12 cellular contexts compared by ENCODE assay signal in genomic region chr10:4678023-4678950, GRCh38.
DNase-seq lines count a peak whose midpoint lies in the region; ATAC-seq and TF ChIP-seq lines count a peak whose summit lies in the region.
"Had no signal": no experiment of that assay in that cellular context is flagged by ENCODE, and none has a peak within 500 bp of the region (broad histone marks: within the 10 kb centered on the region; RNA-seq: fewer than 3 reads in every experiment).

No MANE protein-coding gene starts in this region.

- TF ChIP-seq CTCF in choroid plexus epithelial cell (conservative IDR thresholded peaks at IDR 0.05; ENCODE audit: low read depth, low read length) (no peak), thoracic aorta (IDR thresholded peaks at IDR 0.05) (no peak)

- no peaks in the 10 kb centered on the region for H3K36me3 ChIP-seq in thoracic aorta

- ATAC-seq in left colon (peak; percentile 77), thoracic aorta (ENCODE audit: insufficient number of reproducible peaks, low FRiP score, low read depth) (peak; percentile 82), HG02759 (IDR thresholded peaks at IDR 0.05; ENCODE audit: unreplicated experiment) (no peak), GM21423 (IDR thresholded peaks at IDR 0.05; ENCODE audit: unreplicated experiment) (no peak)
- ATAC-seq in stimulated activated naive B cell treated with anti-CD40 and anti-IgM and Interleukin-4, amounts not matched to agents 10 μg/mL and 1 μg/mL and 100 μg/mL, for 72 hours (replicated peaks), result no peak
- ATAC-seq: stimulated activated effector memory CD8-positive, alpha-beta T cell treated with anti-CD3 and anti-CD28 coated beads, Interleukin-12 subunit alpha, Interleukin-12 subunit beta, amount 100 ng/mL, for 72 hours had no signal

- H3K4me3 ChIP-seq in choroid plexus epithelial cell (ENCODE audit: low read depth, low read length) (no peak overlapping the region), thoracic aorta (peak overlapping the region; percentile 25)

- H3K36me3 Mint-ChIP-seq in stimulated activated naive B cell treated with anti-CD40 and anti-IgM and Interleukin-4, amounts not matched to agents 10 μg/mL and 1 μg/mL and 100 μg/mL, for 72 hours, result no peaks in the 10 kb centered on the region
- H3K36me3 Mint-ChIP-seq: activated naive CD8-positive, alpha-beta T cell; stimulated activated effector memory CD8-positive, alpha-beta T cell treated with anti-CD3 and anti-CD28 coated beads, Interleukin-12 subunit alpha, Interleukin-12 subunit beta, amount 100 ng/mL, for 72 hours had no signal

- peaks cover 6 to 9% of the 10 kb centered on the region in 2 donors for H3K27me3 Mint-ChIP-seq in stimulated activated naive B cell treated with anti-CD40 and anti-IgM and Interleukin-4, amounts not matched to agents 10 μg/mL and 1 μg/mL and 100 μg/mL, for 72 hours

- H3K27ac Mint-ChIP-seq in stimulated activated naive B cell treated with anti-CD40 and anti-IgM and Interleukin-4, amounts not matched to agents 10 μg/mL and 1 μg/mL and 100 μg/mL, for 72 hours, result no peak overlapping the region
- H3K27ac Mint-ChIP-seq: activated naive CD8-positive, alpha-beta T cell; stimulated activated effector memory CD8-positive, alpha-beta T cell treated with anti-CD3 and anti-CD28 coated beads, Interleukin-12 subunit alpha, Interleukin-12 subunit beta, amount 100 ng/mL, for 72 hours had no signal

- no peaks in the 10 kb centered on the region for H3K9me3 ChIP-seq in thoracic aorta

- no peak overlapping the region for H3K4me3 Mint-ChIP-seq in stimulated activated naive B cell treated with anti-CD40 and anti-IgM and Interleukin-4, amounts not matched to agents 10 μg/mL and 1 μg/mL and 100 μg/mL, for 72 hours
- H3K4me3 Mint-ChIP-seq: activated naive CD8-positive, alpha-beta T cell; stimulated activated effector memory CD8-positive, alpha-beta T cell treated with anti-CD3 and anti-CD28 coated beads, Interleukin-12 subunit alpha, Interleukin-12 subunit beta, amount 100 ng/mL, for 72 hours had no signal

- H3K4me1 ChIP-seq in thoracic aorta (ENCODE audit: control insufficient read depth in 1 of 2, low read depth in 2 of 2), result peaks cover 0 to 19% of the 10 kb centered on the region in 2 donors

- no peaks in the 10 kb centered on the region for H3K27me3 ChIP-seq in thoracic aorta (replicated peaks; ENCODE audit: insufficient read depth)

- H3K4me1 Mint-ChIP-seq in stimulated activated naive B cell treated with anti-CD40 and anti-IgM and Interleukin-4, amounts not matched to agents 10 μg/mL and 1 μg/mL and 100 μg/mL, for 72 hours, result peaks cover under 1 to 7% of the 10 kb centered on the region in 2 donors
- H3K4me1 Mint-ChIP-seq: stimulated activated effector memory CD8-positive, alpha-beta T cell treated with anti-CD3 and anti-CD28 coated beads, Interleukin-12 subunit alpha, Interleukin-12 subunit beta, amount 100 ng/mL, for 72 hours had no signal

- intact Hi-C loops in left colon (cut with DNase I, micrococcal nuclease), result no loop called here

- peak overlapping the region; percentile 61 to 79 for H3K27ac ChIP-seq in thoracic aorta

- DNase-seq in LHCN-M2 (ENCODE audit: low read depth), result peak; percentile 86
- DNase-seq in choroid plexus epithelial cell (ENCODE audit: low read depth), result peak; percentile 91
- DNase-seq in left colon, result peak in 1 of 2 donors; percentile 33
- no peak for DNase-seq in thoracic aorta (ENCODE audit: low spot score)
- no peak for DNase-seq in KG1 (lab: John Stamatoyannopoulos, UW)
- DNase-seq in stimulated activated naive B cell treated with anti-CD40 and anti-IgM and Interleukin-4, amounts not matched to agents 10 μg/mL and 1 μg/mL and 100 μg/mL, for 72 hours, result no peak
- DNase-seq: activated CD4-positive, CD25-positive, alpha-beta regulatory T cell treated with anti-CD3 and anti-CD28 coated beads, Interleukin-2, amount 50 U/mL, for 72 hours; GDM1 had no signal

- H3K9me3 Mint-ChIP-seq in stimulated activated naive B cell treated with anti-CD40 and anti-IgM and Interleukin-4, amounts not matched to agents 10 μg/mL and 1 μg/mL and 100 μg/mL, for 72 hours, result no peaks in the 10 kb centered on the region
- H3K9me3 Mint-ChIP-seq: stimulated activated effector memory CD8-positive, alpha-beta T cell treated with anti-CD3 and anti-CD28 coated beads, Interleukin-12 subunit alpha, Interleukin-12 subunit beta, amount 100 ng/mL, for 72 hours had no signal

Comparison
In these comparisons a context has a peak if more than half of its experiments do, and no peak if none do; other contexts are left out.
1. DNase-seq: peak in LHCN-M2 (single experiment) and choroid plexus epithelial cell (single experiment); none in thoracic aorta (single experiment), KG1 (single experiment) and stimulated activated naive B cell treated with anti-CD40 and anti-IgM and Interleukin-4, amounts not matched to agents 10 μg/mL and 1 μg/mL and 100 μg/mL, for 72 hours (single experiment).
2. ATAC-seq: peak in left colon (single experiment) and thoracic aorta (single experiment); none in HG02759 (single experiment), stimulated activated naive B cell treated with anti-CD40 and anti-IgM and Interleukin-4, amounts not matched to agents 10 μg/mL and 1 μg/mL and 100 μg/mL, for 72 hours (0 of 2) and GM21423 (single experiment).